1 cellular context compared by ENCODE assay signal in the genomic region with DNA sequence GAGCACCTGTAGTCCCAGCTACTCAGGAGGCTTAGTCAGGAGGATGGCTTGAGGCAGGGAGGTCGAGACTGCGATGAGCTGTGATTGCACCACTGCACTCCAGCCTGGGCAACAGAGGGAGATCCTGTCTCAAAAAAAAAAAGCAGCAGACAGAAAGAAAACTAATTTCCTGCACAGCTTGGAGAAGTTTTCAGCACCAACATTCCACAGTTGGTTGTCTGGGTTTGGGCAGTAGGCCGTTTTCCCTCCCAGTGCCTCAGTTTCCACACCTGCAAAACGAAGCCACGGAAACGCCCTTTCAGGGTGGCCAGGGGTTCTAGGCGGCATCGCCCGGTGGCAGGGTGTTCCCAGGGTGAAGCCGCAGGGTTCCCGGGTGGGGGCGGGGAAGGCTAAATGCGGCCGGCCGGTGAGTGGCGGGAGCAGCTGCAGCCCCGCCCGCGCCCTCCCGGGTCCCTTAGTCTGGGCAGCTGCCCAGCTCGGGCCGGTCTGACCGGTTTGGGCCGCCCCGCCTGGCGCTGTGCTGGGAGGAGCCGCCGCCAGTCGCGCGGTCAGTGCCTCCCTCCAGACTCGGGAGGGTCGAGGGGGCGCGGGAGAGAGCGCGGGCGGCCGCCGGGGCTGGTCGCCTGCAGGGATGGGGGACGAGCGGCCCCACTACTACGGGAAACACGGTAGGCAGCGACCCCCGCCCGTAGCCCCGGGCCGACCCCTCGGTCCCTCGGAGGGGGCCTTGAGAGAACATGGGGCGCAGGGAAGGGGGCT.
TF ChIP-seq lines count a peak whose summit lies in the region.

Gene SLC44A2, plus strand, starts transcription at position 551 of the 759 bp plus-strand sequence. Its CDS starts 81 bp downstream, at position 632.

TF ChIP-seq in HepG2, 621 proteins besides CTCF, POLR2A, EP300 and RAD21 (continued from another document):
- TF ChIP-seq, protein P1, sequence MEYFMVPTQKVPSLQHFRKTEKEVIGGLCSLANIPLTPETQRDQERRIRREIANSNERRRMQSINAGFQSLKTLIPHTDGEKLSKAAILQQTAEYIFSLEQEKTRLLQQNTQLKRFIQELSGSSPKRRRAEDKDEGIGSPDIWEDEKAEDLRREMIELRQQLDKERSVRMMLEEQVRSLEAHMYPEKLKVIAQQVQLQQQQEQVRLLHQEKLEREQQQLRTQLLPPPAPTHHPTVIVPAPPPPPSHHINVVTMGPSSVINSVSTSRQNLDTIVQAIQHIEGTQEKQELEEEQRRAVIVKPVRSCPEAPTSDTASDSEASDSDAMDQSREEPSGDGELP (IDR thresholded peaks at IDR 0.05; ENCODE audit: borderline replicate concordance, low read depth): peak; percentile 7; the same call in 1 of the 2 replicates
- TF ChIP-seq ZNF563 (CRISPR knock-in tag; IDR thresholded peaks at IDR 0.05) (0 out of 2 replicates have a peak, but pooled peaks have one; percentile 52), KAT7 (CRISPR knock-in tag; IDR thresholded peaks at IDR 0.05; ENCODE audit: borderline replicate concordance) (no peak), MXD3 (CRISPR knock-in tag; IDR thresholded peaks at IDR 0.05) (0 out of 2 replicates have a peak, but pooled peaks have one; percentile 17), KLF12 (CRISPR knock-in tag; IDR thresholded peaks at IDR 0.05; ENCODE audit: borderline replicate concordance) (no peak), NR2F6 (IDR thresholded peaks at IDR 0.05) (no peak), NR2F6 (CRISPR knock-in tag; IDR thresholded peaks at IDR 0.05) (no peak)
- TF ChIP-seq, protein P2, sequence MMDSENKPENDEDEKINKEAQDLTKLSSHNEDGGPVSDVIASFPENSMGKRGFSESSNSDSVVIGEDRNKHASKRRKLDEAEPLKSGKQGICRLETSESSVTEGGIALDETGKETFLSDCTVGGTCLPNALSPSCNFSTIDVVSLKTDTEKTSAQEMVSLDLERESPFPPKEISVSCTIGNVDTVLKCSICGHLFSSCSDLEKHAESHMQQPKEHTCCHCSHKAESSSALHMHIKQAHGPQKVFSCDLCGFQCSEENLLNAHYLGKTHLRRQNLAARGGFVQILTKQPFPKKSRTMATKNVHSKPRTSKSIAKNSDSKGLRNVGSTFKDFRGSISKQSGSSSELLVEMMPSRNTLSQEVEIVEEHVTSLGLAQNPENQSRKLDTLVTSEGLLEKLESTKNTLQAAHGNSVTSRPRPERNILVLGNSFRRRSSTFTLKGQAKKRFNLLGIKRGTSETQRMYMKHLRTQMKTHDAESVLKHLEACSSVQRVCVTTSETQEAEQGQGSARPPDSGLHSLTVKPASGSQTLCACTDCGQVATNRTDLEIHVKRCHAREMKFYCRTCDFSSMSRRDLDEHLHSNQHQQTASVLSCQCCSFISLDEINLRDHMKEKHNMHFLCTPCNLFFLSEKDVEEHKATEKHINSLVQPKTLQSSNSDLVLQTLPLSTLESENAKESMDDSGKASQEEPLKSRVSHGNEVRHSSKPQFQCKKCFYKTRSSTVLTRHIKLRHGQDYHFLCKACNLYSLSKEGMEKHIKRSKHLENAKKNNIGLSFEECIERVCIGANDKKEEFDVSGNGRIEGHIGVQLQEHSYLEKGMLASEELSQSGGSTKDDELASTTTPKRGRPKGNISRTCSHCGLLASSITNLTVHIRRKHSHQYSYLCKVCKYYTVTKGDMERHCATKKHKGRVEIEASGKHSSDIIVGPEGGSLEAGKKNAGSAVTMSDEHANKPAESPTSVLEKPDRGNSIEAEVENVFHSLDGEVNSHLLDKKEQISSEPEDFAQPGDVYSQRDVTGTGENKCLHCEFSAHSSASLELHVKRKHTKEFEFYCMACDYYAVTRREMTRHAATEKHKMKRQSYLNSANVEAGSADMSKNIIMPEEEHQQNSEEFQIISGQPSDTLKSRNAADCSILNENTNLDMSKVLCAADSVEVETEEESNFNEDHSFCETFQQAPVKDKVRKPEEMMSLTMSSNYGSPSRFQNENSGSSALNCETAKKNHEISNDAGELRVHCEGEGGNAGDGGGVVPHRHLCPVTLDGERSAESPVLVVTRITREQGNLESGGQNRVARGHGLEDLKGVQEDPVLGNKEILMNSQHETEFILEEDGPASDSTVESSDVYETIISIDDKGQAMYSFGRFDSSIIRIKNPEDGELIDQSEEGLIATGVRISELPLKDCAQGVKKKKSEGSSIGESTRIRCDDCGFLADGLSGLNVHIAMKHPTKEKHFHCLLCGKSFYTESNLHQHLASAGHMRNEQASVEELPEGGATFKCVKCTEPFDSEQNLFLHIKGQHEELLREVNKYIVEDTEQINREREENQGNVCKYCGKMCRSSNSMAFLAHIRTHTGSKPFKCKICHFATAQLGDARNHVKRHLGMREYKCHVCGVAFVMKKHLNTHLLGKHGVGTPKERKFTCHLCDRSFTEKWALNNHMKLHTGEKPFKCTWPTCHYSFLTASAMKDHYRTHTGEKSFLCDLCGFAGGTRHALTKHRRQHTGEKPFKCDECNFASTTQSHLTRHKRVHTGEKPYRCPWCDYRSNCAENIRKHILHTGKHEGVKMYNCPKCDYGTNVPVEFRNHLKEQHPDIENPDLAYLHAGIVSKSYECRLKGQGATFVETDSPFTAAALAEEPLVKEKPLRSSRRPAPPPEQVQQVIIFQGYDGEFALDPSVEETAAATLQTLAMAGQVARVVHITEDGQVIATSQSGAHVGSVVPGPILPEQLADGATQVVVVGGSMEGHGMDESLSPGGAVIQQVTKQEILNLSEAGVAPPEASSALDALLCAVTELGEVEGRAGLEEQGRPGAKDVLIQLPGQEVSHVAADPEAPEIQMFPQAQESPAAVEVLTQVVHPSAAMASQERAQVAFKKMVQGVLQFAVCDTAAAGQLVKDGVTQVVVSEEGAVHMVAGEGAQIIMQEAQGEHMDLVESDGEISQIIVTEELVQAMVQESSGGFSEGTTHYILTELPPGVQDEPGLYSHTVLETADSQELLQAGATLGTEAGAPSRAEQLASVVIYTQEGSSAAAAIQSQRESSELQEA (CRISPR knock-in tag; IDR thresholded peaks at IDR 0.05; ENCODE audit: not compliant biosample characterization): no peak
